In genomic region chr11:66388746-66389386, GRCh38 we compare ENCODE assay signal across 8 cellular contexts.
DNase-seq lines count a peak whose midpoint lies in the region; ATAC-seq lines count a peak whose summit lies in the region.

No MANE protein-coding gene starts in this region.

- DNase-seq in AG08396 (ENCODE audit: low spot score) (peak; percentile 67), GOT3 (lab: John Stamatoyannopoulos, UW) (peak; percentile 22), NCI-H510A treated with DMSO at 0.1 percent for 48 hours (lab: John Stamatoyannopoulos, UW) (peak; percentile 86), dedifferentiated amniotic fluid mesenchymal stem cell (ENCODE audit: extremely low spot score) (peak; percentile 75), medulla oblongata (ENCODE audit: extremely low spot score) (peak; percentile 75)
- peak; percentile 52 to 58 for DNase-seq in activated CD4-positive, alpha-beta T cell treated with anti-CD3 and anti-CD28 coated beads for 24 hours (ENCODE audit: low read depth in 2 of 2)
- DNase-seq in stimulated activated CD8-positive, alpha-beta memory T cell treated with anti-CD3 and anti-CD28 coated beads, Interleukin-4, amount 100 ng/mL, for 4 hours (ENCODE audit: low read depth in 2 of 2, low spot score in 1 of 2), result peak; percentile 33 to 39

- no peak for ATAC-seq in GM19035 (IDR thresholded peaks at IDR 0.05; ENCODE audit: unreplicated experiment)

Comparison
In these comparisons a context has a peak if more than half of its experiments do, and no peak if none do; other contexts are left out.
1. DNase-seq: peak in every context shown above with its lines; median percentile 86 in NCI-H510A treated with DMSO at 0.1 percent for 48 hours; 75 in dedifferentiated amniotic fluid mesenchymal stem cell; 75 in medulla oblongata; 67 in AG08396; 55 in activated CD4-positive, alpha-beta T cell treated with anti-CD3 and anti-CD28 coated beads for 24 hours; 36 in stimulated activated CD8-positive, alpha-beta memory T cell treated with anti-CD3 and anti-CD28 coated beads, Interleukin-4, amount 100 ng/mL, for 4 hours; 22 in GOT3.